In genomic region chr2:121698318-121698930, GRCh38 we compare ENCODE assay signal across 1 cellular context.
TF ChIP-seq lines count a peak whose summit lies in the region.

No MANE protein-coding gene starts in this region.

TF ChIP-seq in K562, 482 proteins besides CTCF, POLR2A, EP300 and RAD21:
- TF ChIP-seq STAG1 (CRISPR knock-in tag; IDR thresholded peaks at IDR 0.05; ENCODE audit: borderline replicate concordance), result no peak
- TF ChIP-seq, protein P1, sequence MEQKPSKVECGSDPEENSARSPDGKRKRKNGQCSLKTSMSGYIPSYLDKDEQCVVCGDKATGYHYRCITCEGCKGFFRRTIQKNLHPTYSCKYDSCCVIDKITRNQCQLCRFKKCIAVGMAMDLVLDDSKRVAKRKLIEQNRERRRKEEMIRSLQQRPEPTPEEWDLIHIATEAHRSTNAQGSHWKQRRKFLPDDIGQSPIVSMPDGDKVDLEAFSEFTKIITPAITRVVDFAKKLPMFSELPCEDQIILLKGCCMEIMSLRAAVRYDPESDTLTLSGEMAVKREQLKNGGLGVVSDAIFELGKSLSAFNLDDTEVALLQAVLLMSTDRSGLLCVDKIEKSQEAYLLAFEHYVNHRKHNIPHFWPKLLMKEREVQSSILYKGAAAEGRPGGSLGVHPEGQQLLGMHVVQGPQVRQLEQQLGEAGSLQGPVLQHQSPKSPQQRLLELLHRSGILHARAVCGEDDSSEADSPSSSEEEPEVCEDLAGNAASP (IDR thresholded peaks at IDR 0.05), result no peak
- TF ChIP-seq TRIM24 (IDR thresholded peaks at IDR 0.05), result 0 out of 4 replicates have a peak, but pooled peaks of 1 of the 2 experiments have one; percentile 16
- peak; percentile 78 for TF ChIP-seq ZNF146 (CRISPR knock-in tag; IDR thresholded peaks at IDR 0.05; ENCODE audit: unreplicated experiment)
- 0 out of 2 replicates have a peak, but pooled peaks have one; percentile 22 for TF ChIP-seq MAX (CRISPR knock-in tag; IDR thresholded peaks at IDR 0.05)
- TF ChIP-seq SOX6 (IDR thresholded peaks at IDR 0.05), result peak; percentile 31; the same call in 1 of the 2 replicates
- TF ChIP-seq CXXC5 (CRISPR knock-in tag; IDR thresholded peaks at IDR 0.05), result 0 out of 2 replicates have a peak, but pooled peaks have one; percentile 15
- peak; percentile 25; the same call in 1 of the 2 replicates for TF ChIP-seq L3MBTL2 (IDR thresholded peaks at IDR 0.05)
